ENCODE assay signal across 15 cellular contexts in genomic region chr7:140661124-140661523, GRCh38. TPM values are rescaled to one million over a fixed set of nuclear protein-coding genes. Genes with fewer than 3 reads are reported as not detected.
DNase-seq lines count a peak whose midpoint lies in the region; ATAC-seq and TF ChIP-seq lines count a peak whose summit lies in the region.
"Had no signal": no experiment of that assay in that cellular context is flagged by ENCODE, and none has a peak within 500 bp of the region (broad histone marks: within the 10 kb centered on the region; RNA-seq: fewer than 3 reads in every experiment).

No MANE protein-coding gene starts in this region.

- intact Hi-C loops in activated T-helper 1 cell treated with anti-CD3 and anti-CD28 coated beads, Interleukin-12 subunit alpha, Interleukin-12 subunit beta, Interleukin-2, Interleukin-4 antibody, amounts not matched to agents 30 ng/mL and 10 ng/mL and 1 ng/mL, durations not matched to agents 14 hours and 24 hours and 36 hours (cut with micrococcal nuclease), result no loop called here

- H3K9me3 Mint-ChIP-seq in neural progenitor cell (no peaks in the 10 kb centered on the region), progenitor cell of endocrine pancreas (ENCODE audit: low read depth) (no peaks in the 10 kb centered on the region)
- no peaks in the 10 kb centered on the region for H3K9me3 Mint-ChIP-seq in activated T-helper 1 cell treated with anti-CD3 and anti-CD28 coated beads, Interleukin-12 subunit alpha, Interleukin-12 subunit beta, Interleukin-2, Interleukin-4 antibody, amounts not matched to agents 30 ng/mL and 10 ng/mL and 1 ng/mL, durations not matched to agents 14 hours and 24 hours and 36 hours
- H3K9me3 Mint-ChIP-seq: activated T-helper 2 cell treated with anti-CD3 and anti-CD28 coated beads, Interferon-gamma antibody, Interleukin-2, Interleukin-4, amounts not matched to agents 10 μg/mL and 5 μg/mL and 100 μg/mL, durations not matched to agents 14 hours and 24 hours and 36 hours; type B pancreatic cell had no signal

- no peak overlapping the region for H2AFZ ChIP-seq in neural progenitor cell (replicated peaks)

- no peak for ATAC-seq in GM21723 (IDR thresholded peaks at IDR 0.05; ENCODE audit: unreplicated experiment)
- ATAC-seq: activated CD4-positive, alpha-beta T cell treated with anti-CD3 and anti-CD28 coated beads for 36 hours; body of pancreas had no signal

- no peak overlapping the region for H3K4me3 Mint-ChIP-seq in neural progenitor cell
- H3K4me3 Mint-ChIP-seq in progenitor cell of endocrine pancreas (ENCODE audit: low read depth), result no peak overlapping the region
- H3K4me3 Mint-ChIP-seq in activated T-helper 1 cell treated with anti-CD3 and anti-CD28 coated beads, Interleukin-12 subunit alpha, Interleukin-12 subunit beta, Interleukin-2, Interleukin-4 antibody, amounts not matched to agents 30 ng/mL and 10 ng/mL and 1 ng/mL, durations not matched to agents 14 hours and 24 hours and 36 hours, result no peak overlapping the region
- H3K4me3 Mint-ChIP-seq: activated CD4-positive, alpha-beta T cell treated with anti-CD3 and anti-CD28 coated beads for 36 hours; type B pancreatic cell had no signal

- H3F3A ChIP-seq in neural progenitor cell (ENCODE audit: low read depth), result no peaks in the 10 kb centered on the region

- H3K36me3 ChIP-seq in neural progenitor cell, result no peaks in the 10 kb centered on the region

- no peak overlapping the region for H3K27ac ChIP-seq in neural progenitor cell
- H3K27ac ChIP-seq: body of pancreas had no signal

- DNase-seq in DMS79 treated with DMSO at 0.1 percent for 48 hours (lab: John Stamatoyannopoulos, UW) (peak; percentile 17), DMS79 (lab: John Stamatoyannopoulos, UW) (no peak), NCI-H69 (lab: John Stamatoyannopoulos, UW) (peak; percentile 42), choroid plexus epithelial cell (ENCODE audit: low read depth) (peak; percentile 34), neural progenitor cell (ENCODE audit: low spot score) (no peak), progenitor cell of endocrine pancreas (ENCODE audit: low spot score, unreplicated experiment) (no peak)
- DNase-seq in activated T-helper 1 cell treated with anti-CD3 and anti-CD28 coated beads, Interleukin-12 subunit alpha, Interleukin-12 subunit beta, Interleukin-2, Interleukin-4 antibody, amounts not matched to agents 30 ng/mL and 10 ng/mL and 1 ng/mL, durations not matched to agents 14 hours and 24 hours and 36 hours (ENCODE audit: low spot score), result no peak
- DNase-seq: activated CD4-positive, alpha-beta T cell treated with anti-CD3 and anti-CD28 coated beads for 36 hours; HCEC 1CT; mesenchymal stem cell; NCI-H187 treated with DMSO at 0.1 percent for 48 hours had no signal

- TF ChIP-seq CTCF in choroid plexus epithelial cell (conservative IDR thresholded peaks at IDR 0.05; ENCODE audit: low read depth, low read length) (peak; percentile 40), neural progenitor cell (IDR thresholded peaks at IDR 0.05) (peak; percentile 12), progenitor cell of endocrine pancreas (IDR thresholded peaks at IDR 0.05; ENCODE audit: unreplicated experiment) (no peak)

- no peak overlapping the region for H3K4me2 ChIP-seq in neural progenitor cell

- H3K27me3 Mint-ChIP-seq in neural progenitor cell (ENCODE audit: insufficient read depth, low read depth) (peaks cover 2% of the 10 kb centered on the region), progenitor cell of endocrine pancreas (peaks cover 3% of the 10 kb centered on the region)
- peaks cover 43% of the 10 kb centered on the region for H3K27me3 Mint-ChIP-seq in activated T-helper 1 cell treated with anti-CD3 and anti-CD28 coated beads, Interleukin-12 subunit alpha, Interleukin-12 subunit beta, Interleukin-2, Interleukin-4 antibody, amounts not matched to agents 30 ng/mL and 10 ng/mL and 1 ng/mL, durations not matched to agents 14 hours and 24 hours and 36 hours (ENCODE audit: insufficient read depth)
- H3K27me3 Mint-ChIP-seq: type B pancreatic cell had no signal

- H3K27ac Mint-ChIP-seq in neural progenitor cell (no peak overlapping the region), progenitor cell of endocrine pancreas (no peak overlapping the region)
- no peak overlapping the region for H3K27ac Mint-ChIP-seq in activated T-helper 1 cell treated with anti-CD3 and anti-CD28 coated beads, Interleukin-12 subunit alpha, Interleukin-12 subunit beta, Interleukin-2, Interleukin-4 antibody, amounts not matched to agents 30 ng/mL and 10 ng/mL and 1 ng/mL, durations not matched to agents 14 hours and 24 hours and 36 hours
- H3K27ac Mint-ChIP-seq: activated CD4-positive, alpha-beta T cell treated with anti-CD3 and anti-CD28 coated beads for 36 hours; activated T-helper 2 cell treated with anti-CD3 and anti-CD28 coated beads, Interferon-gamma antibody, Interleukin-2, Interleukin-4, amounts not matched to agents 10 μg/mL and 5 μg/mL and 100 μg/mL, durations not matched to agents 14 hours and 24 hours and 36 hours; type B pancreatic cell had no signal

- no peaks in the 10 kb centered on the region for H3K36me3 Mint-ChIP-seq in neural progenitor cell
- H3K36me3 Mint-ChIP-seq in progenitor cell of endocrine pancreas (ENCODE audit: insufficient read depth), result no peaks in the 10 kb centered on the region
- H3K36me3 Mint-ChIP-seq in activated T-helper 1 cell treated with anti-CD3 and anti-CD28 coated beads, Interleukin-12 subunit alpha, Interleukin-12 subunit beta, Interleukin-2, Interleukin-4 antibody, amounts not matched to agents 30 ng/mL and 10 ng/mL and 1 ng/mL, durations not matched to agents 14 hours and 24 hours and 36 hours (ENCODE audit: low read depth), result no peaks in the 10 kb centered on the region
- H3K36me3 Mint-ChIP-seq: type B pancreatic cell had no signal

- H3K9ac ChIP-seq in neural progenitor cell, result no peak overlapping the region

- no peaks in the 10 kb centered on the region for H3K27me3 ChIP-seq in neural progenitor cell
- H3K27me3 ChIP-seq: body of pancreas had no signal

- H3K4me1 Mint-ChIP-seq in neural progenitor cell (no peaks in the 10 kb centered on the region), progenitor cell of endocrine pancreas (ENCODE audit: low read depth) (peaks cover 9% of the 10 kb centered on the region)
- H3K4me1 Mint-ChIP-seq in activated T-helper 1 cell treated with anti-CD3 and anti-CD28 coated beads, Interleukin-12 subunit alpha, Interleukin-12 subunit beta, Interleukin-2, Interleukin-4 antibody, amounts not matched to agents 30 ng/mL and 10 ng/mL and 1 ng/mL, durations not matched to agents 14 hours and 24 hours and 36 hours (ENCODE audit: low read depth), result peaks cover 11% of the 10 kb centered on the region

- H3K79me2 ChIP-seq in neural progenitor cell (ENCODE audit: low read depth), result no peaks in the 10 kb centered on the region

- no peaks in the 10 kb centered on the region for H3K4me1 ChIP-seq in neural progenitor cell

- H3K4me3 ChIP-seq in choroid plexus epithelial cell (ENCODE audit: low read depth, low read length), result no peak overlapping the region
- H3K4me3 ChIP-seq in neural progenitor cell, result no peak overlapping the region
- H3K4me3 ChIP-seq: body of pancreas had no signal

- no peaks in the 10 kb centered on the region for H3K9me3 ChIP-seq in neural progenitor cell (ENCODE audit: low read depth)
- H3K9me3 ChIP-seq: body of pancreas had no signal

- H4K20me1 ChIP-seq in neural progenitor cell (ENCODE audit: low read depth), result no peaks in the 10 kb centered on the region

RNA-seq across cellular contexts. Expression of gene ADCK2, which starts 11.6 kb away (rescaled TPM):
- total RNA-seq in neural progenitor cell (ENCODE audit: low replicate concordance) (7.8 and 12.3 TPM in 2 replicates), progenitor cell of endocrine pancreas (19.9 and 21.9 TPM in 2 replicates)
- 21.1 and 23.5 TPM in 2 replicates for total RNA-seq in activated T-helper 1 cell treated with anti-CD3 and anti-CD28 coated beads, Interleukin-12 subunit alpha, Interleukin-12 subunit beta, Interleukin-2, Interleukin-4 antibody, amounts not matched to agents 30 ng/mL and 10 ng/mL and 1 ng/mL, durations not matched to agents 14 hours and 24 hours and 36 hours

RNA-seq across cellular contexts. Expression of gene DENND2A, which starts 20.5 kb away (rescaled TPM):
- total RNA-seq in neural progenitor cell (ENCODE audit: low replicate concordance) (23.7 and 27.0 TPM in 2 replicates), progenitor cell of endocrine pancreas (32.0 and 39.8 TPM in 2 replicates)
- not detected in 2 replicates for total RNA-seq in activated T-helper 1 cell treated with anti-CD3 and anti-CD28 coated beads, Interleukin-12 subunit alpha, Interleukin-12 subunit beta, Interleukin-2, Interleukin-4 antibody, amounts not matched to agents 30 ng/mL and 10 ng/mL and 1 ng/mL, durations not matched to agents 14 hours and 24 hours and 36 hours
- total RNA-seq: activated CD4-positive, alpha-beta T cell treated with anti-CD3 and anti-CD28 coated beads for 36 hours; activated T-helper 2 cell treated with anti-CD3 and anti-CD28 coated beads, Interferon-gamma antibody, Interleukin-2, Interleukin-4, amounts not matched to agents 10 μg/mL and 5 μg/mL and 100 μg/mL, durations not matched to agents 14 hours and 24 hours and 36 hours had no signal

RNA-seq across cellular contexts. Expression of gene NDUFB2, which starts 35.4 kb away (rescaled TPM):
- total RNA-seq in neural progenitor cell (ENCODE audit: low replicate concordance) (241 and 310 TPM in 2 replicates), progenitor cell of endocrine pancreas (172 and 174 TPM in 2 replicates)
- 178 and 194 TPM in 2 replicates for total RNA-seq in activated T-helper 1 cell treated with anti-CD3 and anti-CD28 coated beads, Interleukin-12 subunit alpha, Interleukin-12 subunit beta, Interleukin-2, Interleukin-4 antibody, amounts not matched to agents 30 ng/mL and 10 ng/mL and 1 ng/mL, durations not matched to agents 14 hours and 24 hours and 36 hours

Comparison
In these comparisons a context has a peak if more than half of its experiments do, and no peak if none do; other contexts are left out.
1. DNase-seq: peak in DMS79 treated with DMSO at 0.1 percent for 48 hours (single experiment), NCI-H69 (single experiment) and choroid plexus epithelial cell (single experiment); none in DMS79 (single experiment), neural progenitor cell (single experiment), progenitor cell of endocrine pancreas (single experiment) and activated T-helper 1 cell treated with anti-CD3 and anti-CD28 coated beads, Interleukin-12 subunit alpha, Interleukin-12 subunit beta, Interleukin-2, Interleukin-4 antibody, amounts not matched to agents 30 ng/mL and 10 ng/mL and 1 ng/mL, durations not matched to agents 14 hours and 24 hours and 36 hours (single experiment).
2. RNA of gene DENND2A, which starts 20.5 kb away (total RNA-seq): 32.0 to 39.8 TPM in progenitor cell of endocrine pancreas and 23.7 to 27.0 TPM in neural progenitor cell; not detected in activated T-helper 1 cell treated with anti-CD3 and anti-CD28 coated beads, Interleukin-12 subunit alpha, Interleukin-12 subunit beta, Interleukin-2, Interleukin-4 antibody, amounts not matched to agents 30 ng/mL and 10 ng/mL and 1 ng/mL, durations not matched to agents 14 hours and 24 hours and 36 hours; every median in the first group is over 10 times any median in the second.